ENCODE assay signal across 20 cellular contexts in the genomic region with DNA sequence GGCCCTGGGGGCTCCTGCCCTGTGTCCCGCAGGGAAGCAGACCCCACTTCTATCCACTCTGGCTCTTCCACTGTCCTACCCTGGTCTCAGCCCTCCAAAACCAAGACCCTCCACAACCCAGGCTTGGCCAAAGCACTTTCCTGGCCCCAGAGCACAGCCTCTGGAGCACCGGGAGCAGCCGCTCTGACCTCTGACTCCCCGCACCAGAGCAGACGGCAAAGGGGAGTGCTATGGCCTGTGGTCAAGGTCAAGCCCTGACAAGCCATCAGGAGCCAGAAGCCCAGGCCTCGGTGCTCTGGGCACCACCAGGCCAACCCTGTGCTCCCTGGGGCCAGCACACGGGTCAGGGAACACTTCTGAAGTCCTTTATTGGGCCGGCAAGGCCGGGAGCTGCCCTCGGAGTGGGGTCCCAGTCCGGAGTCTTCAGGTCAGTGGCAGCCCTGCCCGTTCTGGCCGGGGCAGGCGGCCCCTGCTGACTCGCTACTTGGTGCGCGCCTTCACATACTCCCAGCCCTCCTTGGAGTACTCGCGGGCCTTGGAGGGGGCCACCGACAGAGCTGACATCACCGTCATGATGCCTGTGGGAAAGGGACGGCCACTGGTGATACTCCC. TPM values are rescaled to one million over a fixed set of nuclear protein-coding genes. Genes with fewer than 3 reads are reported as not detected.
"Had no signal": no experiment of that assay in that cellular context is flagged by ENCODE, and none has a peak within 500 bp of the region (broad histone marks: within the 10 kb centered on the region; RNA-seq: fewer than 3 reads in every experiment).

No MANE protein-coding gene starts in this region.

- H3K9me3 Mint-ChIP-seq: activated CD4-positive, alpha-beta T cell treated with anti-CD3 and anti-CD28 coated beads, Interleukin-2, amount 10 ng/mL, durations not matched to agents 24 days and 14 days; activated CD8-positive, alpha-beta T cell treated with anti-CD3 and anti-CD28 coated beads for 36 hours; activated naive CD4-positive, alpha-beta T cell treated with anti-CD3 and anti-CD28 coated beads for 36 hours; central memory CD8-positive, alpha-beta T cell had no signal

- ATAC-seq: activated CD8-positive, alpha-beta T cell treated with anti-CD3 and anti-CD28 coated beads for 36 hours; foreskin keratinocyte; left colon; lower lobe of right lung; natural killer cell; stimulated activated naive B cell treated with anti-CD40 and anti-IgM and Interleukin-4, amounts not matched to agents 10 μg/mL and 1 μg/mL and 100 μg/mL, for 72 hours had no signal

- H3K36me3 ChIP-seq: colonic mucosa had no signal

- H3K36me3 Mint-ChIP-seq: brain, natural killer cell had no signal

- H3K4me3 ChIP-seq: colonic mucosa, lower lobe of right lung had no signal

- H3K27me3 Mint-ChIP-seq: activated CD8-positive, alpha-beta T cell treated with anti-CD3 and anti-CD28 coated beads for 36 hours; central memory CD8-positive, alpha-beta T cell; stimulated activated naive B cell treated with anti-CD40 and anti-IgM and Interleukin-4, amounts not matched to agents 10 μg/mL and 1 μg/mL and 100 μg/mL, for 72 hours had no signal

- H3K27ac Mint-ChIP-seq: activated naive CD4-positive, alpha-beta T cell treated with anti-CD3 and anti-CD28 coated beads for 36 hours had no signal

- H3K9me3 ChIP-seq: colonic mucosa, lower lobe of right lung, spleen had no signal

- DNase-seq: activated CD4-positive, alpha-beta T cell treated with anti-CD3 and anti-CD28 coated beads, Interleukin-2, amount 10 ng/mL, durations not matched to agents 24 days and 14 days; activated CD8-positive, alpha-beta T cell treated with anti-CD3 and anti-CD28 coated beads for 36 hours; activated naive CD4-positive, alpha-beta T cell treated with anti-CD3 and anti-CD28 coated beads for 36 hours; activated T-cell treated with anti-CD3 and anti-CD28 coated beads, Interleukin-2, amount 50 U/mL, for 1 hour; colonic mucosa; foreskin keratinocyte; hippocampal formation; left colon; lower lobe of right lung; natural killer cell; nucleus accumbens; spleen; stimulated activated naive B cell treated with anti-CD40 and anti-IgM and Interleukin-4, amounts not matched to agents 10 μg/mL and 1 μg/mL and 100 μg/mL, for 72 hours; T1000 had no signal

- H3K4me1 ChIP-seq: foreskin keratinocyte had no signal

- H3K27ac ChIP-seq: colonic mucosa, foreskin keratinocyte, lower lobe of right lung, spleen had no signal

- H3K27me3 ChIP-seq: colonic mucosa, foreskin keratinocyte, spleen had no signal

RNA-seq across cellular contexts. Expression of gene CATSPERD, which starts 42.3 kb away (rescaled TPM):
- total RNA-seq: activated CD4-positive, alpha-beta T cell treated with anti-CD3 and anti-CD28 coated beads, Interleukin-2, amount 10 ng/mL, durations not matched to agents 24 days and 14 days; activated CD8-positive, alpha-beta T cell treated with anti-CD3 and anti-CD28 coated beads for 36 hours; activated naive CD4-positive, alpha-beta T cell treated with anti-CD3 and anti-CD28 coated beads for 36 hours; colonic mucosa; epithelial cell of proximal tubule; fibroblast of lung; foreskin keratinocyte; left colon; natural killer cell; spleen; T-helper 1 cell treated with Interleukin-12 subunit alpha and Interleukin-12 subunit beta and Interleukin-4 antibody, amounts not matched to agents 30 ng/mL and 1 ng/mL, for 36 hours; ureter had no signal
- polyA plus RNA-seq: fibroblast of lung, foreskin keratinocyte, spleen had no signal
